Comparison of ENCODE assay signal across 8 cellular contexts in the genomic region with DNA sequence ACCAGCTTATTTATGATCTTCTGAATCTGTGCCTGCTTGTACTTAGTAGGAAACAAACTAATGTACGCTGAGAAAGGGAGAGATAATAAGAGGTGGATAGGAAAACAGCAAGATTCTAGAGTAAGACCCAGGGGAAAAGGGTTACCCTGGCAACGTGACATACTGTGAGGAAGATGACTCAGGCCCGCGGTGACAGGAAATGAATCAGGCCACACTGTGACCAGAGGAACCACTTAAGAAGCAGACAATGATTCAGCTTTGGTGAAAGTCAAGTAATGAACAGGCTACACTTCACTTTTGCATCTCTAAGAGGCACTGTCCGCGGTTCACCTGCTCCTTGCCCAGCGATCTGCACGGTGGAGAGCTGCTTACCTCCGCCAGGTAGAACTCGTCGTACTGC.
DNase-seq lines count a peak whose midpoint lies in the region; ATAC-seq and TF ChIP-seq lines count a peak whose summit lies in the region.

No MANE protein-coding gene starts in this region.

- H3K4me2 ChIP-seq in OCI-LY1 (ENCODE audit: low read length): peak overlapping the region; percentile 9; the same call in 1 of the 2 replicates

- H3K27ac ChIP-seq in OCI-LY1 (ENCODE audit: low read depth, low read length, poor library complexity, severe bottlenecking): no peak overlapping the region

- TF ChIP-seq CTCF in BE2C (IDR thresholded peaks at IDR 0.05; ENCODE audit: low read depth, low read length): no peak
- no peak for TF ChIP-seq CTCF in OCI-LY1 (IDR thresholded peaks at IDR 0.05; ENCODE audit: low read length)
- no peak for TF ChIP-seq CTCF in astrocyte of the spinal cord (IDR thresholded peaks at IDR 0.05; ENCODE audit: low read depth, low read length)
- TF ChIP-seq CTCF in mucosa of descending colon (IDR thresholded peaks at IDR 0.05): no peak

- ATAC-seq in GM19025 (IDR thresholded peaks at IDR 0.05; ENCODE audit: low read depth, unreplicated experiment) (peak; percentile 95), HG03095 (IDR thresholded peaks at IDR 0.05; ENCODE audit: unreplicated experiment) (peak; percentile 100), mucosa of descending colon (no peak)

- no peaks in the 10 kb centered on the region for H3F3A ChIP-seq in OCI-LY1 (ENCODE audit: insufficient read depth, low read length)

- no peaks in the 10 kb centered on the region for H3K27me3 ChIP-seq in BE2C
- H3K27me3 ChIP-seq in OCI-LY1 (ENCODE audit: insufficient read depth, low read length): no peaks in the 10 kb centered on the region

- H3K9me2 ChIP-seq in OCI-LY1 (ENCODE audit: low read depth, low read length): no peaks in the 10 kb centered on the region

- intact Hi-C loops in mucosa of descending colon (cut with DNase I, micrococcal nuclease): no loop called here

- in situ Hi-C loops in astrocyte of the spinal cord (cut with HindIII; ENCODE audit: low sequenced_read_pairs): no loop called here

- H2AFZ ChIP-seq in OCI-LY1 (ENCODE audit: low read length): no peak overlapping the region

- H3K4me1 ChIP-seq in BE2C (peaks cover 6% of the 10 kb centered on the region; the same call in 1 of the 2 replicates), OCI-LY1 (ENCODE audit: insufficient read depth, low read length, severe bottlenecking) (peaks cover 6% of the 10 kb centered on the region), mucosa of descending colon (ENCODE audit: low read depth) (no peaks in the 10 kb centered on the region)

- H3K79me2 ChIP-seq in OCI-LY1 (ENCODE audit: insufficient read depth, low read length): no peaks in the 10 kb centered on the region

- H3K4me3 ChIP-seq in BE2C (ENCODE audit: low read depth, low read length) (no peak overlapping the region), OCI-LY1 (ENCODE audit: low read depth, low read length, poor library complexity, severe bottlenecking) (no peak overlapping the region), astrocyte of the spinal cord (ENCODE audit: low read depth, low read length) (no peak overlapping the region), skeletal muscle cell (ENCODE audit: low read depth, low read length) (no peak overlapping the region), mucosa of descending colon (no peak overlapping the region)

- DNase-seq in BE2C (peak; percentile 61), astrocyte of the spinal cord (ENCODE audit: low read depth, low spot score) (peak; percentile 95), skeletal muscle cell (ENCODE audit: low read depth) (peak; percentile 84), mucosa of descending colon (no peak)
- no peak for DNase-seq in effector CD8-positive, alpha-beta T cell (lab: John Stamatoyannopoulos, UW)

- H3K9me3 ChIP-seq in BE2C: no peaks in the 10 kb centered on the region
- H3K9me3 ChIP-seq in OCI-LY1 (ENCODE audit: low read length): no peaks in the 10 kb centered on the region
- no peaks in the 10 kb centered on the region for H3K9me3 ChIP-seq in mucosa of descending colon

- no peaks in the 10 kb centered on the region for H4K20me1 ChIP-seq in OCI-LY1 (ENCODE audit: insufficient read depth, low read length)

- H3K36me3 ChIP-seq in BE2C: no peaks in the 10 kb centered on the region
- H3K36me3 ChIP-seq in OCI-LY1 (ENCODE audit: insufficient read depth, low read length): no peaks in the 10 kb centered on the region
- no peaks in the 10 kb centered on the region for H3K36me3 ChIP-seq in mucosa of descending colon (ENCODE audit: low read depth)

- H3K9ac ChIP-seq in OCI-LY1 (ENCODE audit: low read length): no peak overlapping the region

Comparison
In these comparisons a context has a peak if more than half of its experiments do, and no peak if none do; other contexts are left out.
1. DNase-seq: peak in BE2C (single experiment), astrocyte of the spinal cord (single experiment) and skeletal muscle cell (single experiment); none in effector CD8-positive, alpha-beta T cell (single experiment) and mucosa of descending colon (0 of 3).